Comparison of ENCODE assay signal across 19 cellular contexts in genomic region chr7:71682181-71682580, GRCh38.
"Had no signal": no experiment of that assay in that cellular context is flagged by ENCODE, and none has a peak within 500 bp of the region (broad histone marks: within the 10 kb centered on the region; RNA-seq: fewer than 3 reads in every experiment).

No MANE protein-coding gene starts in this region.

- H3K27me3 ChIP-seq: adrenal gland, breast epithelium had no signal

- H3K4me3 Mint-ChIP-seq: activated B cell treated with CpG ODN at 0.5 μM for 24 hours; activated CD4-positive, alpha-beta T cell treated with anti-CD3 and anti-CD28 coated beads, Interleukin-2, amount 10 ng/mL, durations not matched to agents 7 days and 5 days; activated CD8-positive, alpha-beta T cell treated with anti-CD3 and anti-CD28 coated beads for 36 hours; activated naive CD8-positive, alpha-beta T cell treated with anti-CD3 and anti-CD28 coated beads, Interleukin-2, amount 10 ng/mL, durations not matched to agents 7 days and 5 days; T-helper 17 cell had no signal

- H3K4me1 ChIP-seq: breast epithelium had no signal

- H3K9me3 ChIP-seq: adrenal gland, breast epithelium had no signal

- H3K27ac Mint-ChIP-seq: activated B cell treated with CpG ODN at 0.5 μM for 24 hours; activated CD4-positive, alpha-beta T cell treated with anti-CD3 and anti-CD28 coated beads, Interleukin-2, amount 10 ng/mL, durations not matched to agents 7 days and 5 days; activated CD8-positive, alpha-beta T cell treated with anti-CD3 and anti-CD28 coated beads for 36 hours; activated naive CD8-positive, alpha-beta T cell treated with anti-CD3 and anti-CD28 coated beads, Interleukin-2, amount 10 ng/mL, durations not matched to agents 7 days and 5 days; T-helper 17 cell had no signal

- H3K36me3 Mint-ChIP-seq: activated naive CD8-positive, alpha-beta T cell treated with anti-CD3 and anti-CD28 coated beads, Interleukin-2, amount 10 ng/mL, durations not matched to agents 7 days and 5 days had no signal

- H3K4me3 ChIP-seq: adrenal gland, breast epithelium had no signal

- H3K4me1 Mint-ChIP-seq: activated B cell treated with CpG ODN at 0.5 μM for 24 hours; activated CD4-positive, alpha-beta T cell treated with anti-CD3 and anti-CD28 coated beads, Interleukin-2, amount 10 ng/mL, durations not matched to agents 7 days and 5 days; activated naive CD8-positive, alpha-beta T cell treated with anti-CD3 and anti-CD28 coated beads, Interleukin-2, amount 10 ng/mL, durations not matched to agents 7 days and 5 days; T-helper 17 cell had no signal

- DNase-seq: activated B cell treated with CpG ODN at 0.5 μM for 24 hours; activated CD4-positive, alpha-beta T cell treated with anti-CD3 and anti-CD28 coated beads, Interleukin-2, amount 10 ng/mL, durations not matched to agents 7 days and 5 days; activated CD8-positive, alpha-beta memory T cell treated with anti-CD3 and anti-CD28 coated beads, Interleukin-2, amount 50 U/mL, for 4 hours; activated CD8-positive, alpha-beta T cell treated with anti-CD3 and anti-CD28 coated beads for 36 hours; activated naive CD4-positive, alpha-beta T cell treated with anti-CD3 and anti-CD28 coated beads, Interleukin-2, amount 50 U/mL, for 16 hours; activated naive CD8-positive, alpha-beta T cell treated with anti-CD3 and anti-CD28 coated beads, Interleukin-2, amount 10 ng/mL, durations not matched to agents 7 days and 5 days; Kasumi-1; KBM-7; NCI-H1105 treated with DMSO at 0.1 percent for 48 hours; NCI-H1436 treated with DMSO at 0.1 percent for 48 hours; NCI-H187; NCI-H2081; NCI-H446; NCI-H748 treated with DMSO at 0.1 percent for 48 hours; SIG-M5; T-helper 17 cell; T-helper 9 cell had no signal

- H3K36me3 ChIP-seq: adrenal gland, breast epithelium had no signal

- H3K27me3 Mint-ChIP-seq: activated B cell treated with CpG ODN at 0.5 μM for 24 hours; activated CD4-positive, alpha-beta T cell treated with anti-CD3 and anti-CD28 coated beads, Interleukin-2, amount 10 ng/mL, durations not matched to agents 7 days and 5 days; activated CD8-positive, alpha-beta T cell treated with anti-CD3 and anti-CD28 coated beads for 36 hours; activated naive CD8-positive, alpha-beta T cell treated with anti-CD3 and anti-CD28 coated beads, Interleukin-2, amount 10 ng/mL, durations not matched to agents 7 days and 5 days; T-helper 17 cell had no signal

- H3K27ac ChIP-seq: breast epithelium had no signal

- ATAC-seq: activated CD8-positive, alpha-beta T cell treated with anti-CD3 and anti-CD28 coated beads for 36 hours; T-helper 17 cell had no signal
